In the genomic region with DNA sequence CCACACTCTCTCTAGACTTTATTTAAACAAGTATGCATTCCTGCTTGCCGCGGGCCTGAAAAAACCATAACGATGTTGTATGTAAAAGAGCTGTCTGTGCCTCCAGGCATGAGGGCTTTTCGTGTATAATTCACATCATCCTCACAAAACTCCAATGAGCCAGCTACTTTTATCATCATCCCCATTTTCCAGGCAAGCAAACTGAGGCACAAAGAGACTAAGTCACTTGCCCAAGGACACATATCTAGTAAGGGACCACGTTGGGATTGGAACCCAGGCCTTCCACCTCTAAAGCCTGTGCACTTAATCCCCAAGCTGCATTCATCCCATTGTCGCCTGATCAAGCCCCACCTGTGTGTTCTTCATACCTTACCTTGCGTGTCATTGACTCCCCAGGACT, we compare ENCODE assay signal across 26 cellular contexts.
"Had no signal": no experiment of that assay in that cellular context is flagged by ENCODE, and none has a peak within 500 bp of the region (broad histone marks: within the 10 kb centered on the region; RNA-seq: fewer than 3 reads in every experiment).

No MANE protein-coding gene starts in this region.

- H3K9me3 ChIP-seq: ascending aorta, pancreas, prostate gland, testis, transverse colon had no signal

- H3K36me3 ChIP-seq: ascending aorta, heart right ventricle, pancreas, prostate gland, transverse colon had no signal

- H3K27ac ChIP-seq: ascending aorta, foreskin keratinocyte, heart right ventricle, pancreas, prostate gland, testis, VCaP had no signal

- FAIRE-seq: pancreas, TTC549 had no signal

- DNase-seq: activated CD4-positive, alpha-beta T cell treated with anti-CD3 and anti-CD28 coated beads for 4 hours; activated CD4-positive, alpha-beta T cell treated with anti-CD3 and anti-CD28 coated beads, Interleukin-2, amount 50 U/mL, for 4 hours; activated naive CD4-positive, alpha-beta T cell; activated T-cell treated with anti-CD3 and anti-CD28 coated beads for 4 hours; activated T-cell treated with anti-CD3 and anti-CD28 coated beads, Interleukin-2, amount 50 U/mL, for 72 hours; endodermal cell; foreskin keratinocyte; heart right ventricle; midbrain; naive thymus-derived CD4-positive, alpha-beta T cell; nucleus accumbens; pancreas; stimulated activated CD4-positive, alpha-beta T cell treated with anti-CD3 and anti-CD28 coated beads, Interleukin-1b, Interleukin-23, amount 100 ng/mL, for 48 hours; stimulated activated naive CD4-positive, alpha-beta T cell; T-helper 1 cell; testis had no signal

- H3K4me2 ChIP-seq: smooth muscle cell had no signal

- H3K4me3 ChIP-seq: ascending aorta, heart right ventricle, lung, pancreas, prostate gland, smooth muscle cell, testis, transverse colon had no signal

- H3K4me1 ChIP-seq: ascending aorta, foreskin keratinocyte, heart right ventricle, pancreas, prostate gland, testis, transverse colon had no signal

- ATAC-seq: activated naive CD4-positive, alpha-beta T cell treated with anti-CD3 and anti-CD28 coated beads, Interleukin-2, amount 50 U/mL, for 72 hours; activated T-cell treated with anti-CD3 and anti-CD28 coated beads, Interleukin-2, amount 50 U/mL, for 72 hours; esophagus mucosa; foreskin keratinocyte; left lobe of liver; naive thymus-derived CD4-positive, alpha-beta T cell had no signal

- H3K27me3 ChIP-seq: ascending aorta, foreskin keratinocyte, pancreas, testis, transverse colon had no signal
